In the genomic region with DNA sequence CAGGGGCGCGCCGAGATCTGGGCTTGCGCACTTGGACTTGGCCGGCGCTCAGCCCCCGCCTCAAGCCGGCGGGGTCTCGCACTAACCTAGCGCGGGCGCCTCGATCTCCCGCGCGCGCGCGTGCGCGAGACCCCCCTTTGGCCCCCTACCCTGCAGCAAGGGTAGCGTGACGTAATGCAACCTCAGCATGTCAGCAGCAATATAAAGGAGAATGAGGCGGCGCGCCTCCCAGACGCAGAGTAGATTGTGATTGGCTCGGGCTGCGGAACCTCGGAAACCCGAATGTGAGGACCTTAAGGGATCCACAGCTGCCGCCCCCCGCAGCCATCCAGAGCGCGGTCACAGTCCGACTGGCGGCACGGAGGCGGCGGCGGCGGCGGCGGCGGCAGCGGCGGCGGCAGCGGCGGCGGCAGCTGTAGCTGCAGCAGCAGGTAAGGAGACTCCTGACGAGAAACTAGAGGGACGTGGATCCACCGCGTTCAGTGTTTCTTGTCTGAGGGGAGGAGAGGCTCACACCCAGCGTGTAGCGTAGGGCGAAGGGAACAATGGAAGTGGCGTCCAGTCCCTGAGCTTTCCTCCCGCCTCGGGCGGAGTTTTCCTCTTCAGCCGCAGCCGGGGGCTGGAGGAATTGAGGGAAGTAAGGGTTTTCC, we compare ENCODE assay signal across 9 cellular contexts. TPM values are rescaled to one million over a fixed set of nuclear protein-coding genes. Genes with fewer than 3 reads are reported as not detected.
A peak's percentile ranks its signal among the peaks of the same experiment; 100 is the strongest.
DNase-seq lines count a peak whose midpoint lies in the region; ATAC-seq, FAIRE-seq and TF ChIP-seq lines count a peak whose summit lies in the region.
"Had no signal": no experiment of that assay in that cellular context is flagged by ENCODE, and none has a peak within 500 bp of the region (broad histone marks: within the 10 kb centered on the region; RNA-seq: fewer than 3 reads in every experiment).

A gene with protein sequence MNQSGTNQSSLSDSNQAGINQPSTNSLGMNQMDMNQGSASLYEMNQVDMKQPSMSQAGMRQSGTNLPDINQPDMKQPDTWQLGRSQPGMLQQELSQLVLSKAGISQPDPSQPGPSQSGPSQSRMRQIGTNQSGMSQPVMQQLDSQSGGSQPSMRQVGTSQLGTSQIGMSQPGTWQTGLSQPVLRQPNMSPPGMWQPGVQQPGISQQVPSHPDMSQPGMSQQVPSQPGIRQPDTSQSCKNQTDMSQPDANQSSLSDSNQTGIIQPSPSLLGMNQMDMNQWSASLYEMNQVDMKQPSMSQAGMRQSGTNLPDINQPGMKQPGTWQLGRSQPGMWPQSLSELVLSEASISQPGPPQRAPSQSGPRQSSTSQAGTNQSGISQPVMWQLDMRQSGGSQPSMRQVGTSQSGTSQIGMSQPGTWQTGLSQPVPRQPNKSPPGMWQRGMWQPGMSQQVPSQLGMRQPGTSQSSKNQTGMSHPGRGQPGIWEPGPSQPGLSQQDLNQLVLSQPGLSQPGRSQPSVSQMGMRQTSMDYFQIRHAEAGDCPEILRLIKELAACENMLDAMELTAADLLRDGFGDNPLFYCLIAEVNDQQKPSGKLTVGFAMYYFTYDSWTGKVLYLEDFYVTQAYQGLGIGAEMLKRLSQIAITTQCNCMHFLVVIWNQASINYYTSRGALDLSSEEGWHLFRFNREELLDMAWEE (minus strand): TSS at position 19 of the 650 bp plus-strand sequence. CDS start 134,811 bp downstream, outside the sequence.
Gene ZNF711, plus strand, starts transcription at position 231 of the 650 bp plus-strand sequence. CDS start 3,582 bp downstream, outside the sequence.

- peak; percentile 74 for ATAC-seq in HG02642 (IDR thresholded peaks at IDR 0.05; ENCODE audit: poor library complexity, unreplicated experiment)
- peak; percentile 29 for ATAC-seq in activated T-helper 17 cell treated with anti-CD3 and anti-CD28 coated beads, Interleukin-2, amount 50 U/mL, for 72 hours (replicated peaks)
- peak; percentile 65 for ATAC-seq in naive thymus-derived CD4-positive, alpha-beta T cell

- H3K27me3 ChIP-seq in naive thymus-derived CD4-positive, alpha-beta T cell (ENCODE audit: control insufficient read depth in 2 of 2, insufficient read depth in 2 of 2, low read length in 2 of 2), result no peaks in the 10 kb centered on the region
- H3K27me3 ChIP-seq in vagina, result no peaks in the 10 kb centered on the region

- TF ChIP-seq POLR2A in GM12892 (IDR thresholded peaks at IDR 0.05; ENCODE audit: low read depth, low read length), result no peak
- no peak for TF ChIP-seq POLR2A in vagina (IDR thresholded peaks at IDR 0.05)

- H3K36me3 ChIP-seq in naive thymus-derived CD4-positive, alpha-beta T cell (ENCODE audit: control insufficient read depth in 2 of 3, insufficient read depth in 3 of 3, low read length in 3 of 3), result peaks cover 0 to 4% (median 0%) of the 10 kb centered on the region in 3 experiments
- H3K36me3 ChIP-seq in vagina, result no peaks in the 10 kb centered on the region

- H3K4me1 Mint-ChIP-seq in activated T-helper 17 cell treated with anti-CD3 and anti-CD28 coated beads, Interleukin-2, amount 50 U/mL, for 72 hours, result peaks cover 4% of the 10 kb centered on the region
- peaks cover 4 to 13% (median 9%) of the 10 kb centered on the region in 7 donors for H3K4me1 Mint-ChIP-seq in naive thymus-derived CD4-positive, alpha-beta T cell

- H3K4me3 ChIP-seq in naive thymus-derived CD4-positive, alpha-beta T cell (ENCODE audit: low read length), result peak within 1 kb of the TSS; percentile 50
- peak within 1 kb of the TSS; percentile 53 to 54 for H3K4me3 ChIP-seq in vagina

- DNase-seq in GM12892 (ENCODE audit: insufficient read length) (peak; percentile 13), NCI-H2171 (lab: John Stamatoyannopoulos, UW) (peak; percentile 75), fibroblast of the conjunctiva (ENCODE audit: low read depth) (peak; percentile 14), vagina (ENCODE audit: extremely low spot score in 2 of 2) (no peak), RCC 7860 (ENCODE audit: low spot score) (no peak)
- DNase-seq in naive thymus-derived CD4-positive, alpha-beta T cell, result peak in 7 of 9 donors; percentile 5 to 47 (median 20)

- H3K9me3 Mint-ChIP-seq in activated T-helper 17 cell treated with anti-CD3 and anti-CD28 coated beads, Interleukin-2, amount 50 U/mL, for 72 hours, result no peaks in the 10 kb centered on the region
- no peaks in the 10 kb centered on the region for H3K9me3 Mint-ChIP-seq in naive thymus-derived CD4-positive, alpha-beta T cell

- FAIRE-seq in GM12892 (lab: Jason Lieb, UNC), result peak; percentile 57
- FAIRE-seq in RCC 7860 (lab: Jason Lieb, UNC), result no peak

- peak within 1 kb of the TSS; percentile 66 for H3K27ac Mint-ChIP-seq in activated T-helper 17 cell treated with anti-CD3 and anti-CD28 coated beads, Interleukin-2, amount 50 U/mL, for 72 hours
- peak within 1 kb of the TSS in 8 of 9 donors; percentile 54 to 89 (median 79) for H3K27ac Mint-ChIP-seq in naive thymus-derived CD4-positive, alpha-beta T cell

- H3K4me1 ChIP-seq in naive thymus-derived CD4-positive, alpha-beta T cell (ENCODE audit: control insufficient read depth in 2 of 2, insufficient read depth in 2 of 2, low read length in 2 of 2), result no peaks in the 10 kb centered on the region
- H3K4me1 ChIP-seq in vagina, result no peaks in the 10 kb centered on the region

- peaks cover 10% of the 10 kb centered on the region for H3K27me3 Mint-ChIP-seq in activated T-helper 17 cell treated with anti-CD3 and anti-CD28 coated beads, Interleukin-2, amount 50 U/mL, for 72 hours
- peaks cover 3 to 32% (median 16%) of the 10 kb centered on the region in 5 donors for H3K27me3 Mint-ChIP-seq in naive thymus-derived CD4-positive, alpha-beta T cell

- intact Hi-C loops in naive thymus-derived CD4-positive, alpha-beta T cell (cut with micrococcal nuclease), result no loop called here
- intact Hi-C loops in vagina (cut with DNase I), result no loop called here

- CTCF ChIA-PET in naive thymus-derived CD4-positive, alpha-beta T cell (lab: Charles Lee), result interaction anchor here (0.5 kb wide), 1 partner anchor 160 kb away, joined by 5 read pairs; no protein-coding TSS in a partner anchor

- no peaks in the 10 kb centered on the region for H3K9me3 ChIP-seq in naive thymus-derived CD4-positive, alpha-beta T cell (ENCODE audit: control insufficient read depth in 2 of 3, low read length in 3 of 3)
- H3K9me3 ChIP-seq in vagina, result no peaks in the 10 kb centered on the region

- H3K36me3 Mint-ChIP-seq in activated T-helper 17 cell treated with anti-CD3 and anti-CD28 coated beads, Interleukin-2, amount 50 U/mL, for 72 hours (ENCODE audit: low read depth), result no peaks in the 10 kb centered on the region
- peaks cover 0 to 4% (median 0%) of the 10 kb centered on the region in 5 donors for H3K36me3 Mint-ChIP-seq in naive thymus-derived CD4-positive, alpha-beta T cell

- H3K4me3 Mint-ChIP-seq in activated T-helper 17 cell treated with anti-CD3 and anti-CD28 coated beads, Interleukin-2, amount 50 U/mL, for 72 hours, result peak within 1 kb of the TSS; percentile 84
- peak within 1 kb of the TSS; percentile 88 to 96 (median 92) for H3K4me3 Mint-ChIP-seq in naive thymus-derived CD4-positive, alpha-beta T cell

- H3K27ac ChIP-seq in naive thymus-derived CD4-positive, alpha-beta T cell (ENCODE audit: low read depth, low read length), result peak within 1 kb of the TSS; percentile 45
- H3K27ac ChIP-seq in vagina, result peak within 1 kb of the TSS; percentile 17

- POLR2A ChIA-PET in naive thymus-derived CD4-positive, alpha-beta T cell (lab: Charles Lee), result no interaction called here

- TF ChIP-seq CTCF in vagina (IDR thresholded peaks at IDR 0.05), result no peak

RNA-seq across cellular contexts. Expression of the first gene that starts in this region (rescaled TPM):
- polyA plus RNA-seq in GM12892 (2012; ENCODE audit: missing spikeins), result 0.08 TPM
- total RNA-seq in activated T-helper 17 cell treated with anti-CD3 and anti-CD28 coated beads, Interleukin-2, amount 50 U/mL, for 72 hours, result not detected
- total RNA-seq in naive thymus-derived CD4-positive, alpha-beta T cell, result not detected
- polyA plus RNA-seq in naive thymus-derived CD4-positive, alpha-beta T cell, result not detected
- total RNA-seq in vagina, result not detected
- total RNA-seq: dermis microvascular lymphatic vessel endothelial cell had no signal

RNA-seq across cellular contexts. Expression of gene ZNF711, which starts in this region (rescaled TPM):
- 8.1 TPM for polyA plus RNA-seq in GM12892 (2012; ENCODE audit: missing spikeins)
- total RNA-seq in activated T-helper 17 cell treated with anti-CD3 and anti-CD28 coated beads, Interleukin-2, amount 50 U/mL, for 72 hours, result under 1 TPM; 0.16 to 0.32 TPM
- 1 to 10 TPM in 4 of 5 experiments, under 1 TPM in 1; 0.27 to 2.1 (median 1.6) TPM for total RNA-seq in naive thymus-derived CD4-positive, alpha-beta T cell
- polyA plus RNA-seq in naive thymus-derived CD4-positive, alpha-beta T cell, result 1 to 10 TPM; 1.8 to 2.9 TPM
- 2.2 TPM for total RNA-seq in vagina

Comparison
In these comparisons a context has a peak if more than half of its experiments do, and no peak if none do; other contexts are left out.
1. Peak in ATAC-seq in activated T-helper 17 cell treated with anti-CD3 and anti-CD28 coated beads, Interleukin-2, amount 50 U/mL, for 72 hours; RNA of the genes that start here not detected or under 1 TPM.
2. DNase-seq: peak in GM12892 (single experiment), NCI-H2171 (single experiment), fibroblast of the conjunctiva (single experiment) and naive thymus-derived CD4-positive, alpha-beta T cell (7 of 9); none in vagina (0 of 2) and RCC 7860 (single experiment).
3. Peak in every context shown above with its lines, with median percentiles within 50 percentile points of each other: ATAC-seq.